Comparison of ENCODE assay signal across 18 cellular contexts in genomic region chr4:7757501-7758443, GRCh38.
DNase-seq lines count a peak whose midpoint lies in the region; ATAC-seq and TF ChIP-seq lines count a peak whose summit lies in the region.
"Had no signal": no experiment of that assay in that cellular context is flagged by ENCODE, and none has a peak within 500 bp of the region (broad histone marks: within the 10 kb centered on the region; RNA-seq: fewer than 3 reads in every experiment).

No MANE protein-coding gene starts in this region.

- no peaks in the 10 kb centered on the region for H3K9me3 ChIP-seq in A673 (ENCODE audit: low read depth, low read length, poor library complexity, severe bottlenecking)
- no peaks in the 10 kb centered on the region for H3K9me3 ChIP-seq in CD8-positive, alpha-beta T cell (ENCODE audit: low read length)
- H3K9me3 ChIP-seq in naive thymus-derived CD4-positive, alpha-beta T cell (ENCODE audit: control insufficient read depth in 2 of 3, low read length in 3 of 3), result no peaks in the 10 kb centered on the region
- no peaks in the 10 kb centered on the region for H3K9me3 ChIP-seq in mammary epithelial cell (replicated peaks; ENCODE audit: insufficient read depth, low read length)
- no peaks in the 10 kb centered on the region for H3K9me3 ChIP-seq in thyroid gland

- no peaks in the 10 kb centered on the region for H4K20me1 ChIP-seq in mammary epithelial cell (ENCODE audit: insufficient read depth, low read length)

- no peak overlapping the region for H3K9ac ChIP-seq in mammary epithelial cell (ENCODE audit: insufficient read depth, low read length)

- H3K27ac Mint-ChIP-seq in CD8-positive, alpha-beta T cell, result peak overlapping the region; percentile 86
- H3K27ac Mint-ChIP-seq in dendritic cell treated with granulocyte-macrophage colony-stimulating factor and Interleukin-4, amounts not matched to agents 40 ng/mL and 50 ng/mL, for 4 days, result peak overlapping the region; percentile 64
- peak overlapping the region; percentile 85 to 100 (median 96) for H3K27ac Mint-ChIP-seq in naive thymus-derived CD4-positive, alpha-beta T cell
- H3K27ac Mint-ChIP-seq: memory B cell; stimulated activated naive CD8-positive, alpha-beta T cell treated with anti-CD3 and anti-CD28 coated beads, Interleukin-15, Interleukin-2, amounts not matched to agents 100 ng/mL and 50 ng/mL, for 24 hours had no signal

- no peak for ATAC-seq in CD8-positive, alpha-beta T cell
- no peak for ATAC-seq in naive thymus-derived CD4-positive, alpha-beta T cell
- no peak for ATAC-seq in GM21390 (IDR thresholded peaks at IDR 0.05; ENCODE audit: unreplicated experiment)

- no peak for TF ChIP-seq POLR2A in thyroid gland (IDR thresholded peaks at IDR 0.05)

- POLR2A ChIA-PET in A673 (lab: Charles Lee; ENCODE audit: low non-redundant PET), result no interaction called here
- POLR2A ChIA-PET in CD8-positive, alpha-beta T cell (lab: Charles Lee), result interaction anchor here (0.5 to 1.0 kb wide), 3 partner anchors 26 to 1101 kb away, joined by 3 to 4 read pairs (median 3); no protein-coding TSS in a partner anchor
- POLR2A ChIA-PET in naive thymus-derived CD4-positive, alpha-beta T cell (lab: Charles Lee), result interaction anchor here (1.0 to 3.1 kb wide), 3 partner anchors 9 to 13 kb away, joined by 6 to 15 read pairs (median 15); no protein-coding TSS in a partner anchor

- peaks cover 5% of the 10 kb centered on the region for H3K36me3 Mint-ChIP-seq in CD8-positive, alpha-beta T cell
- H3K36me3 Mint-ChIP-seq in dendritic cell treated with granulocyte-macrophage colony-stimulating factor and Interleukin-4, amounts not matched to agents 40 ng/mL and 50 ng/mL, for 4 days (ENCODE audit: low read depth), result no peaks in the 10 kb centered on the region
- peaks cover 0 to 10% (median 4%) of the 10 kb centered on the region in 5 donors for H3K36me3 Mint-ChIP-seq in naive thymus-derived CD4-positive, alpha-beta T cell
- H3K36me3 Mint-ChIP-seq: memory B cell had no signal

- in situ Hi-C loops in mammary epithelial cell (cut with MboI; ENCODE audit: low sequenced_read_pairs in 2 of 2), result no loop called here

- no peaks in the 10 kb centered on the region for H3K9me3 Mint-ChIP-seq in CD8-positive, alpha-beta T cell
- H3K9me3 Mint-ChIP-seq in dendritic cell treated with granulocyte-macrophage colony-stimulating factor and Interleukin-4, amounts not matched to agents 40 ng/mL and 50 ng/mL, for 4 days, result no peaks in the 10 kb centered on the region
- peaks cover 0 to 3% (median 0%) of the 10 kb centered on the region in 11 donors for H3K9me3 Mint-ChIP-seq in naive thymus-derived CD4-positive, alpha-beta T cell
- H3K9me3 Mint-ChIP-seq: memory B cell; stimulated activated naive CD8-positive, alpha-beta T cell treated with anti-CD3 and anti-CD28 coated beads, Interleukin-15, Interleukin-2, amounts not matched to agents 100 ng/mL and 50 ng/mL, for 24 hours had no signal

- BruUV-seq in A673 (replicated peaks; lab: Mats Ljungman, UMichigan) (no TSS peak), mammary epithelial cell (replicated peaks; lab: Mats Ljungman, UMichigan) (no TSS peak)

- intact Hi-C loops in A673 (cut with micrococcal nuclease; ENCODE audit: unreplicated experiment) (no loop called here), mammary epithelial cell (cut with micrococcal nuclease) (no loop called here), thyroid gland (cut with DNase I) (no loop called here)
- intact Hi-C loops in CD8-positive, alpha-beta T cell (cut with DNase I, micrococcal nuclease), result loop anchor here (2.0 to 5.0 kb wide), 4 partner anchors 181 to 655 kb away; partner anchors contain the start of genes ABLIM2 (in 2 of the 2) and AFAP1 (in 1 of the 2)
- intact Hi-C loops in dendritic cell treated with granulocyte-macrophage colony-stimulating factor and Interleukin-4, amounts not matched to agents 40 ng/mL and 50 ng/mL, for 4 days (cut with micrococcal nuclease), result no loop called here
- intact Hi-C loops in naive thymus-derived CD4-positive, alpha-beta T cell (cut with micrococcal nuclease), result loop anchor here (5.0 to 10.0 kb wide), 5 partner anchors 40 to 975 kb away; partner anchors contain the start of genes ABLIM2 (in 1 of the 2), ACOX3 (in 1 of the 2), KIAA0232 (in 1 of the 2) and TRMT44 (in 1 of the 2)

- peaks cover 33% of the 10 kb centered on the region for H3K4me1 Mint-ChIP-seq in CD8-positive, alpha-beta T cell (ENCODE audit: low read depth)
- H3K4me1 Mint-ChIP-seq in dendritic cell treated with granulocyte-macrophage colony-stimulating factor and Interleukin-4, amounts not matched to agents 40 ng/mL and 50 ng/mL, for 4 days (ENCODE audit: low read depth), result peaks cover 35% of the 10 kb centered on the region
- H3K4me1 Mint-ChIP-seq in naive thymus-derived CD4-positive, alpha-beta T cell, result peaks cover 11 to 49% (median 37%) of the 10 kb centered on the region in 7 donors

- no peak overlapping the region for H3K4me2 ChIP-seq in mammary epithelial cell (ENCODE audit: insufficient read depth, low read depth, low read length)

- H3K4me3 ChIP-seq in A673 (ENCODE audit: low read depth, low read length, poor library complexity, severe bottlenecking), result no peak overlapping the region
- no peak overlapping the region for H3K4me3 ChIP-seq in CD8-positive, alpha-beta T cell (ENCODE audit: low read depth, low read length)
- no peak overlapping the region for H3K4me3 ChIP-seq in naive thymus-derived CD4-positive, alpha-beta T cell (ENCODE audit: low read length)
- H3K4me3 ChIP-seq in mammary epithelial cell (replicated peaks in 1 of 3; ENCODE audit: insufficient read depth in 1 of 3, low read depth in 2 of 3, low read length in 3 of 3), result no peak overlapping the region
- H3K4me3 ChIP-seq in thyroid gland (replicated peaks in 1 of 3), result no peak overlapping the region

- H3K4me1 ChIP-seq in A673 (ENCODE audit: insufficient read depth, low read length, poor library complexity, severe bottlenecking), result peaks cover 36% of the 10 kb centered on the region
- peaks cover 35% of the 10 kb centered on the region for H3K4me1 ChIP-seq in CD8-positive, alpha-beta T cell (ENCODE audit: insufficient read depth, low read length)
- peaks cover 18 to 30% of the 10 kb centered on the region in 2 donors for H3K4me1 ChIP-seq in naive thymus-derived CD4-positive, alpha-beta T cell (ENCODE audit: control insufficient read depth in 2 of 2, insufficient read depth in 2 of 2, low read length in 2 of 2)
- peaks cover 12% of the 10 kb centered on the region for H3K4me1 ChIP-seq in mammary epithelial cell (ENCODE audit: insufficient read depth, low read length)
- H3K4me1 ChIP-seq in thyroid gland, result peaks cover 0 to 3% of the 10 kb centered on the region in 2 donors

- H3K27me3 ChIP-seq in A673 (replicated peaks; ENCODE audit: insufficient read depth, low read depth, low read length, poor library complexity) (no peaks in the 10 kb centered on the region), mammary epithelial cell (ENCODE audit: insufficient read depth, low read length) (no peaks in the 10 kb centered on the region), thyroid gland (no peaks in the 10 kb centered on the region)
- no peaks in the 10 kb centered on the region for H3K27me3 ChIP-seq in CD8-positive, alpha-beta T cell (ENCODE audit: insufficient read depth, low read length)
- H3K27me3 ChIP-seq in naive thymus-derived CD4-positive, alpha-beta T cell (ENCODE audit: control insufficient read depth in 2 of 2, insufficient read depth in 2 of 2, low read length in 2 of 2), result no peaks in the 10 kb centered on the region

- H3K36me3 ChIP-seq in A673 (ENCODE audit: insufficient read depth, low read length, poor library complexity, severe bottlenecking) (peaks cover 4% of the 10 kb centered on the region), mammary epithelial cell (ENCODE audit: insufficient read depth, low read length) (peaks cover 4% of the 10 kb centered on the region), thyroid gland (no peaks in the 10 kb centered on the region)
- no peaks in the 10 kb centered on the region for H3K36me3 ChIP-seq in CD8-positive, alpha-beta T cell (ENCODE audit: insufficient read depth, low read length)
- no peaks in the 10 kb centered on the region for H3K36me3 ChIP-seq in naive thymus-derived CD4-positive, alpha-beta T cell (ENCODE audit: control insufficient read depth in 2 of 3, insufficient read depth in 3 of 3, low read length in 3 of 3)

- CTCF ChIA-PET in A673 (lab: Charles Lee) (no interaction called here), mammary epithelial cell (lab: Charles Lee; ENCODE audit: low non-redundant PET) (interaction anchor here (0.6 kb wide), 1 partner anchor 118 kb away, joined by 3 read pairs; no protein-coding TSS in a partner anchor)
- CTCF ChIA-PET in CD8-positive, alpha-beta T cell (lab: Charles Lee), result interaction anchor here (0.7 to 1.1 kb wide), 2 partner anchors 47 to 229 kb away, joined by 3 to 4 read pairs; no protein-coding TSS in a partner anchor
- CTCF ChIA-PET in naive thymus-derived CD4-positive, alpha-beta T cell (lab: Charles Lee), result interaction anchor here (1.5 to 6.4 kb wide), 2 partner anchors 13 to 45 kb away, joined by 3 to 33 read pairs; no protein-coding TSS in a partner anchor

- peak overlapping the region; percentile 25 for H3K27ac ChIP-seq in A673 (ENCODE audit: low read depth, low read length, poor library complexity, severe bottlenecking)
- H3K27ac ChIP-seq in CD8-positive, alpha-beta T cell (ENCODE audit: low read depth, low read length), result no peak overlapping the region
- peak overlapping the region; percentile 84 for H3K27ac ChIP-seq in naive thymus-derived CD4-positive, alpha-beta T cell (ENCODE audit: low read depth, low read length)
- no peak overlapping the region for H3K27ac ChIP-seq in mammary epithelial cell (ENCODE audit: insufficient read depth, low read depth, low read length)
- H3K27ac ChIP-seq in thyroid gland, result no peak overlapping the region

- H3K4me3 Mint-ChIP-seq in CD8-positive, alpha-beta T cell, result no peak overlapping the region
- no peak overlapping the region for H3K4me3 Mint-ChIP-seq in dendritic cell treated with granulocyte-macrophage colony-stimulating factor and Interleukin-4, amounts not matched to agents 40 ng/mL and 50 ng/mL, for 4 days
- peak overlapping the region in 4 of 10 donors; percentile 19 to 94 (median 60) for H3K4me3 Mint-ChIP-seq in naive thymus-derived CD4-positive, alpha-beta T cell
- H3K4me3 Mint-ChIP-seq: memory B cell; stimulated activated naive CD8-positive, alpha-beta T cell treated with anti-CD3 and anti-CD28 coated beads, Interleukin-15, Interleukin-2, amounts not matched to agents 100 ng/mL and 50 ng/mL, for 24 hours had no signal

- no peak overlapping the region for H2AFZ ChIP-seq in mammary epithelial cell (ENCODE audit: low read depth, low read length)

- WGBS in mammary epithelial cell (ENCODE audit: low coverage, missing lambda C conversion rate), result 92% methylated on average over 16 of the region's 22 CpGs
- WGBS in thyroid gland, 2 donors, result 77 to 82% methylated on average over 20 to 21 of the region's 22 CpGs

- dilution Hi-C loops in mammary epithelial cell (cut with HindIII; ENCODE audit: low sequenced_read_pairs), result loop anchor here (10.0 kb wide), 2 partner anchors 153 to 563 kb away; partner anchors contain the start of gene SORCS2

- H3K79me2 ChIP-seq in mammary epithelial cell (ENCODE audit: insufficient read depth, low read length), result no peaks in the 10 kb centered on the region

- TF ChIP-seq CTCF in A673 (conservative IDR thresholded peaks at IDR 0.05; ENCODE audit: low read depth, low read length) (no peak), mammary epithelial cell (conservative IDR thresholded peaks at IDR 0.05 in 1 of 2, IDR thresholded peaks at IDR 0.05 in 1 of 2; ENCODE audit: extremely low read depth in 1 of 2, insufficient read depth in 1 of 2, low read depth in 1 of 2, low read length in 2 of 2) (no peak), thyroid gland (IDR thresholded peaks at IDR 0.05) (no peak)
- TF ChIP-seq CTCF in CD8-positive, alpha-beta T cell (IDR thresholded peaks at IDR 0.05), result no peak

- no peaks in the 10 kb centered on the region for H3K27me3 Mint-ChIP-seq in CD8-positive, alpha-beta T cell (ENCODE audit: low read depth)
- H3K27me3 Mint-ChIP-seq in dendritic cell treated with granulocyte-macrophage colony-stimulating factor and Interleukin-4, amounts not matched to agents 40 ng/mL and 50 ng/mL, for 4 days, result peaks cover 39% of the 10 kb centered on the region
- no peaks in the 10 kb centered on the region for H3K27me3 Mint-ChIP-seq in naive thymus-derived CD4-positive, alpha-beta T cell
- H3K27me3 Mint-ChIP-seq: stimulated activated naive CD8-positive, alpha-beta T cell treated with anti-CD3 and anti-CD28 coated beads, Interleukin-15, Interleukin-2, amounts not matched to agents 100 ng/mL and 50 ng/mL, for 24 hours had no signal

- DNase-seq in A673 (ENCODE audit: low spot score) (peak; percentile 26), GM19238 (ENCODE audit: insufficient read length, low spot score) (no peak), mammary epithelial cell (no peak), thyroid gland (no peak)
- DNase-seq in CD8-positive, alpha-beta T cell, result no peak
- no peak for DNase-seq in naive thymus-derived CD4-positive, alpha-beta T cell
- DNase-seq: anterior cingulate cortex; C1 segment of cervical spinal cord; GDM1; HCEC 1CT; NCI-H1048; NCI-H2227 treated with DMSO at 0.1 percent for 48 hours; stimulated activated CD4-positive, alpha-beta T cell treated with anti-CD3 and anti-CD28 coated beads, Interleukin-4, amount 100 ng/mL, for 4 hours; T1000 had no signal

Comparison
In these comparisons a context has a peak if more than half of its experiments do, and no peak if none do; other contexts are left out.
1. H3K27ac ChIP-seq: peak in A673 (single experiment) and naive thymus-derived CD4-positive, alpha-beta T cell (single experiment); none in CD8-positive, alpha-beta T cell (single experiment), mammary epithelial cell (single experiment) and thyroid gland (0 of 3).
2. intact Hi-C loops: an anchor here in CD8-positive, alpha-beta T cell (2.0 to 5.0 kb wide) and naive thymus-derived CD4-positive, alpha-beta T cell (5.0 to 10.0 kb wide); none called in A673, dendritic cell treated with granulocyte-macrophage colony-stimulating factor and Interleukin-4, amounts not matched to agents 40 ng/mL and 50 ng/mL, for 4 days, mammary epithelial cell and thyroid gland.
3. Peak in every context shown above with its lines, with median percentiles within 50 percentile points of each other: H3K27ac Mint-ChIP-seq.